In the genomic region with DNA sequence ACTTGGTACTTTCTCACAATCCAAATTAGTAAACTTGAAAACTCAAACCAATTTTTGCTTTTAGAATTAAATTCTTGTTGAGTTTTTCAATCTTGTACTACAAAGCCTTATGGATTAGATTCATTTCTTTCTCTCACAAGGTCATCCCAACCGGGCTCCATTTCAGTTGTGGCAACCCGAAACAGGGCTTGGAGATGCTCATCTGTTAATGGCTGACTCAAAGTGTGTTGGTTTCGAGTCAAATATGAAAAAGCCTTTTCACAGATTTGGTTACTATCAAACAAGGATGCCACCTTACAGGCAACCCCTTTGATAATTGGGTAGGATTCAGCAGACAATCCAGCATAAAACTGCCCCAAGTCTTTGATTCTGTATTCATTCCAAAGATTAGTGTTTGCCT, we compare ENCODE assay signal across 9 cellular contexts. TPM values are rescaled to one million over a fixed set of nuclear protein-coding genes. Genes with fewer than 3 reads are reported as not detected.
DNase-seq lines count a peak whose midpoint lies in the region; ATAC-seq, FAIRE-seq and TF ChIP-seq lines count a peak whose summit lies in the region.
"Had no signal": no experiment of that assay in that cellular context is flagged by ENCODE, and none has a peak within 500 bp of the region (broad histone marks: within the 10 kb centered on the region; RNA-seq: fewer than 3 reads in every experiment).

No MANE protein-coding gene starts in this region.

- peaks cover 0 to 48% (median 39%) of the 10 kb centered on the region in 9 donors for H3K36me3 ChIP-seq in heart left ventricle
- H3K36me3 ChIP-seq in astrocyte (ENCODE audit: insufficient read depth, low read length): peaks cover 26% of the 10 kb centered on the region
- peaks cover 57% of the 10 kb centered on the region for H3K36me3 ChIP-seq in mesodermal cell (ENCODE audit: control insufficient read depth, insufficient read depth, low read length)
- peaks cover 29% of the 10 kb centered on the region for H3K36me3 ChIP-seq in upper lobe of right lung

- H3K9me3 Mint-ChIP-seq in astrocyte (ENCODE audit: unreplicated experiment): no peaks in the 10 kb centered on the region
- H3K9me3 Mint-ChIP-seq: IgD-negative memory B cell had no signal

- H3K9ac ChIP-seq in astrocyte (ENCODE audit: low read length): peak overlapping the region; percentile 93

- H3K4me1 Mint-ChIP-seq in astrocyte (ENCODE audit: low read depth, unreplicated experiment): peaks cover 16% of the 10 kb centered on the region

- H3K27ac ChIP-seq in heart left ventricle: peak overlapping the region in 11 of 12 donors; percentile 2 to 99 (median 97)
- H3K27ac ChIP-seq in astrocyte (ENCODE audit: low read depth, low read length): peak overlapping the region; percentile 99
- no peak overlapping the region for H3K27ac ChIP-seq in mesodermal cell (ENCODE audit: low read depth, low read length, severe bottlenecking)
- H3K27ac ChIP-seq in upper lobe of right lung: peak overlapping the region; percentile 98

- DNase-seq in heart left ventricle (no peak), Right ventricle myocardium inferior (ENCODE audit: missing footprints) (no peak), astrocyte (ENCODE audit: low read depth) (no peak), upper lobe of right lung (no peak), MV-4-11 (lab: John Stamatoyannopoulos, UW) (no peak), D341Med (ENCODE audit: low spot score) (no peak), T-helper 9 cell (no peak)

- H3K4me1 ChIP-seq in heart left ventricle: peaks cover 4 to 61% (median 53%) of the 10 kb centered on the region in 12 donors
- peaks cover 21% of the 10 kb centered on the region for H3K4me1 ChIP-seq in astrocyte (ENCODE audit: insufficient read depth, low read length)
- H3K4me1 ChIP-seq in mesodermal cell (ENCODE audit: control insufficient read depth, insufficient read depth, low read length, poor library complexity, severe bottlenecking): peaks cover 22% of the 10 kb centered on the region
- H3K4me1 ChIP-seq in upper lobe of right lung: peaks cover 51% of the 10 kb centered on the region

- no peaks in the 10 kb centered on the region for H3K27me3 Mint-ChIP-seq in astrocyte (ENCODE audit: low read depth, unreplicated experiment)
- H3K27me3 Mint-ChIP-seq: IgD-negative memory B cell had no signal

- H3K79me2 ChIP-seq in astrocyte (ENCODE audit: insufficient read depth, low read length): peaks cover 64% of the 10 kb centered on the region

- no peak for FAIRE-seq in astrocyte (lab: Jason Lieb, UNC)

- H3K27me3 ChIP-seq in heart left ventricle: no peaks in the 10 kb centered on the region
- no peaks in the 10 kb centered on the region for H3K27me3 ChIP-seq in astrocyte (ENCODE audit: insufficient read depth, low read length)
- H3K27me3 ChIP-seq in upper lobe of right lung: no peaks in the 10 kb centered on the region

- no peak overlapping the region for H3K4me3 Mint-ChIP-seq in astrocyte (ENCODE audit: unreplicated experiment)

- H2AFZ ChIP-seq in astrocyte (ENCODE audit: low read depth, low read length): no peak overlapping the region

- WGBS in heart left ventricle, 4 donors: 48 to 54% (median 53%) methylated on average over 3 of the region's 3 CpGs
- WGBS in mesodermal cell (ENCODE audit: insufficient coverage in 2 of 2), 2 experiments: 73 to 80% methylated on average over 1 to 3 of the region's 3 CpGs

- peak overlapping the region; percentile 60 for H3K27ac Mint-ChIP-seq in astrocyte (ENCODE audit: unreplicated experiment)

- H3K4me3 ChIP-seq in heart left ventricle (peak overlapping the region; percentile 42 to 83 (median 70)), astrocyte (ENCODE audit: insufficient read depth, low read depth, low read length) (peak overlapping the region; percentile 89), mesodermal cell (ENCODE audit: extremely low read depth, insufficient read depth, low read length, poor library complexity, severe bottlenecking) (peak overlapping the region; percentile 59), upper lobe of right lung (peak overlapping the region; percentile 82)

- H3K9me3 ChIP-seq in heart left ventricle (no peaks in the 10 kb centered on the region), astrocyte (ENCODE audit: insufficient read depth, low read depth, low read length) (no peaks in the 10 kb centered on the region), mesodermal cell (ENCODE audit: control insufficient read depth, low read length) (no peaks in the 10 kb centered on the region), upper lobe of right lung (no peaks in the 10 kb centered on the region)

- H3K36me3 Mint-ChIP-seq in astrocyte (ENCODE audit: low read depth, unreplicated experiment): peaks cover 7% of the 10 kb centered on the region

- H4K20me1 ChIP-seq in astrocyte (ENCODE audit: insufficient read depth, low read length): peaks cover 56% of the 10 kb centered on the region

- intact Hi-C loops in heart left ventricle (cut with DNase I): loop anchor here in 3 of 10 donors (5.0 to 10.0 kb wide), 4 partner anchors 61 to 224 kb away; no protein-coding TSS in a partner anchor
- intact Hi-C loops in Right ventricle myocardium inferior (cut with DNase I): loop anchor here (10.0 kb wide), 2 partner anchors 64 to 224 kb away; no protein-coding TSS in a partner anchor
- intact Hi-C loops in upper lobe of right lung (cut with DNase I): no loop called here

- ATAC-seq in heart left ventricle (no peak), Right ventricle myocardium inferior (no peak), upper lobe of right lung (no peak)

- no peak for TF ChIP-seq CTCF in heart left ventricle (IDR thresholded peaks at IDR 0.05)
- no peak for TF ChIP-seq CTCF in astrocyte (IDR thresholded peaks at IDR 0.05; ENCODE audit: insufficient read depth, low read depth, low read length)
- no peak for TF ChIP-seq CTCF in upper lobe of right lung (IDR thresholded peaks at IDR 0.05)

- no peak for TF ChIP-seq POLR2A in heart left ventricle (IDR thresholded peaks at IDR 0.05)

- peak overlapping the region; percentile 86 for H3K4me2 ChIP-seq in astrocyte (ENCODE audit: low read length)

RNA-seq across cellular contexts. Expression of gene EPM2AIP1, which starts 1.8 kb away (rescaled TPM):
- total RNA-seq in heart left ventricle (10 to 100 TPM in 8 of 9 donors, 1 to 10 TPM in 1; 9.1 to 43.7 (median 24.4) TPM), Right ventricle myocardium inferior (19.8 TPM), astrocyte (16.5 and 17.4 TPM in 2 replicates), upper lobe of right lung (20.1 TPM)
- polyA plus RNA-seq in heart left ventricle: 10 to 100 TPM in 1 of 2 donors, 1 to 10 TPM in 1; 7.4 to 10.8 TPM
- polyA plus RNA-seq in mesodermal cell (2013, experiment 1 of 2): 11.2 TPM
- 14.5 TPM for polyA plus RNA-seq in mesodermal cell (2013, experiment 2 of 2)

RNA-seq across cellular contexts. Expression of gene MLH1, which starts 2.2 kb away (rescaled TPM):
- total RNA-seq in heart left ventricle (10 to 100 TPM; 44.5 to 58.4 (median 50.4) TPM), Right ventricle myocardium inferior (49.3 TPM), astrocyte (32.0 and 34.0 TPM in 2 replicates), upper lobe of right lung (31.3 TPM)
- 10 to 100 TPM; 26.0 to 32.8 TPM for polyA plus RNA-seq in heart left ventricle
- 50.1 TPM for polyA plus RNA-seq in mesodermal cell (2013, experiment 1 of 2)
- 50.5 TPM for polyA plus RNA-seq in mesodermal cell (2013, experiment 2 of 2)

RNA-seq across cellular contexts. Expression of gene TRANK1, which starts 46.3 kb away (rescaled TPM):
- 10 to 100 TPM in 2 of 9 donors, 1 to 10 TPM in 7; 2.2 to 27.9 (median 4.9) TPM for total RNA-seq in heart left ventricle
- 1 to 10 TPM; 2.2 to 3.0 TPM for polyA plus RNA-seq in heart left ventricle
- total RNA-seq in Right ventricle myocardium inferior: 5.7 TPM
- 5.6 and 5.8 TPM in 2 replicates for total RNA-seq in astrocyte
- 6.8 TPM for polyA plus RNA-seq in mesodermal cell (2013, experiment 1 of 2)
- polyA plus RNA-seq in mesodermal cell (2013, experiment 2 of 2): 5.4 TPM
- total RNA-seq in upper lobe of right lung: 38.5 TPM
